Comparison of ENCODE assay signal across 1 cellular context in the genomic region with DNA sequence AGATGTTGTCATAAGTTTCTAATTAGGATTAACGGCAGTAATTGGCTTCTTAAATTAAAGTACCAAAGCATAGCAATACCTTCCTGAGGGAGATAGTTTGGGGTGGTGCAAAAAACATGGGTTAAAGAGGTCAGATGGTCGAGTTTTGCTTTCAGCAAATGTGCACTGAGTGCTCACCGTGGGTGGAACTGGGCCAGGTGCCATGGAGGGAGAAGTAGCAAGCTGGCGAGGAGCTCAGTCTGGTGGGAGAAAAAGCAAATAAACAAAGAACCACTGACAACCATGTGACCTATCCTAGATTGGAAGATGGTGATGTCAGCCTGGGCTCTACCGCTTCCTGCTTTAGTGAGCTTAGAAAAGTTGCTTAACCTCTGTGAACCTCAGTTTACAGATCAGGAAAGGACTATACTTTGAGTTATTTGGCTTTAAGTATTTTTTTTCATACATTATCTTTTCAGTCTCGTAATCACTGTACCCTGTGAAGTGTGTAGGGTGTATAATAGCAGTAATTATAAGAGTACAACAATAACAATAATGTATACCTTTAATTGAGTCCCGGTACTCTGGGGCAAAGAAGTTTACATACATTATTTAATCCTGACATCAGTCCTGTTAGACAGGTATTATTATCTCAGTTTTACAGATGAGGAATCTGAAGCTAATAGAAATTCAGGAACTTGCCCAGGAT.
TF ChIP-seq lines count a peak whose summit lies in the region.

No MANE protein-coding gene starts in this region.

TF ChIP-seq in K562, 482 proteins besides CTCF, POLR2A, EP300 and RAD21 (continued from another document):
- TF ChIP-seq, protein P1, sequence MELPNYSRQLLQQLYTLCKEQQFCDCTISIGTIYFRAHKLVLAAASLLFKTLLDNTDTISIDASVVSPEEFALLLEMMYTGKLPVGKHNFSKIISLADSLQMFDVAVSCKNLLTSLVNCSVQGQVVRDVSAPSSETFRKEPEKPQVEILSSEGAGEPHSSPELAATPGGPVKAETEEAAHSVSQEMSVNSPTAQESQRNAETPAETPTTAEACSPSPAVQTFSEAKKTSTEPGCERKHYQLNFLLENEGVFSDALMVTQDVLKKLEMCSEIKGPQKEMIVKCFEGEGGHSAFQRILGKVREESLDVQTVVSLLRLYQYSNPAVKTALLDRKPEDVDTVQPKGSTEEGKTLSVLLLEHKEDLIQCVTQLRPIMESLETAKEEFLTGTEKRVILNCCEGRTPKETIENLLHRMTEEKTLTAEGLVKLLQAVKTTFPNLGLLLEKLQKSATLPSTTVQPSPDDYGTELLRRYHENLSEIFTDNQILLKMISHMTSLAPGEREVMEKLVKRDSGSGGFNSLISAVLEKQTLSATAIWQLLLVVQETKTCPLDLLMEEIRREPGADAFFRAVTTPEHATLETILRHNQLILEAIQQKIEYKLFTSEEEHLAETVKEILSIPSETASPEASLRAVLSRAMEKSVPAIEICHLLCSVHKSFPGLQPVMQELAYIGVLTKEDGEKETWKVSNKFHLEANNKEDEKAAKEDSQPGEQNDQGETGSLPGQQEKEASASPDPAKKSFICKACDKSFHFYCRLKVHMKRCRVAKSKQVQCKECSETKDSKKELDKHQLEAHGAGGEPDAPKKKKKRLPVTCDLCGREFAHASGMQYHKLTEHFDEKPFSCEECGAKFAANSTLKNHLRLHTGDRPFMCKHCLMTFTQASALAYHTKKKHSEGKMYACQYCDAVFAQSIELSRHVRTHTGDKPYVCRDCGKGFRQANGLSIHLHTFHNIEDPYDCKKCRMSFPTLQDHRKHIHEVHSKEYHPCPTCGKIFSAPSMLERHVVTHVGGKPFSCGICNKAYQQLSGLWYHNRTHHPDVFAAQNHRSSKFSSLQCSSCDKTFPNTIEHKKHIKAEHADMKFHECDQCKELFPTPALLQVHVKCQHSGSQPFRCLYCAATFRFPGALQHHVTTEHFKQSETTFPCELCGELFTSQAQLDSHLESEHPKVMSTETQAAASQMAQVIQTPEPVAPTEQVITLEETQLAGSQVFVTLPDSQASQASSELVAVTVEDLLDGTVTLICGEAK (IDR thresholded peaks at IDR 0.05) = no peak
- TF ChIP-seq, protein P1 (CRISPR knock-in tag; IDR thresholded peaks at IDR 0.05) = no peak
- TF ChIP-seq CEBPG (CRISPR knock-in tag; IDR thresholded peaks at IDR 0.05) (no peak), CEBPG (tag; conservative IDR thresholded peaks at IDR 0.05 in 1 of 2, IDR thresholded peaks at IDR 0.05 in 1 of 2) (peak; percentile 42; a peak in 2 of 4 replicates), CBFA2T3 (IDR thresholded peaks at IDR 0.05) (0 out of 2 replicates have a peak, but pooled peaks have one; percentile 3)
